ENCODE assay signal across 23 cellular contexts in the genomic region with DNA sequence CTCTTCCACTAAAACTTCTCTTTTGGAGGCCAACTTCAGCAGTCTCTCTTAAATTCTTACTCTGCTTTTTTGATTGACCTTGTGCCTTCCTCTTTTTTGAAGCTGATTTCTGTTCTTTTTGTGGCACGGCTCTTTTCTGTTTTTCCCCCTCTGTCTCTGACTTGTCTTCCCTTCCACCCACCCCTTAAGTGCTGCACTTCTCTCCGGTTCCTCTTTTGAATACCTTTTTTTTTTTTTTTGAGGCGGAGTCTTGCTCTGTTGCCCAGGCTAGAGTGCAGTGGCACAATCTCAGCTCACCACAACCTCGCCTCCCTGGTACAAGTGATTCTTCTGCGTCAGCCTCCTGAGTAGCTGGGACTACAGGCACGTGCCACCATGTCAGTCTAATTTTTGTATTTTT.
DNase-seq lines count a peak whose midpoint lies in the region; ATAC-seq and TF ChIP-seq lines count a peak whose summit lies in the region.
"Had no signal": no experiment of that assay in that cellular context is flagged by ENCODE, and none has a peak within 500 bp of the region (broad histone marks: within the 10 kb centered on the region; RNA-seq: fewer than 3 reads in every experiment).

No MANE protein-coding gene starts in this region.

- H3K4me3 Mint-ChIP-seq in stimulated activated naive B cell treated with anti-CD40 and anti-IgM and Interleukin-4, amounts not matched to agents 10 μg/mL and 1 μg/mL and 100 μg/mL, for 72 hours, result peak overlapping the region; percentile 30 to 57
- H3K4me3 Mint-ChIP-seq: activated CD4-positive, alpha-beta T cell treated with anti-CD3 and anti-CD28 coated beads, Interleukin-2, amount 10 ng/mL, durations not matched to agents 24 days and 14 days; activated naive CD8-positive, alpha-beta T cell; activated T-helper 17 cell treated with anti-CD3 and anti-CD28 coated beads, Interleukin-2, amount 50 U/mL, for 72 hours; T-cell had no signal

- no peaks in the 10 kb centered on the region for H3K36me3 ChIP-seq in right atrium auricular region
- H3K36me3 ChIP-seq: BE2C, MG63, neutrophil had no signal

- peaks cover 10 to 14% of the 10 kb centered on the region in 2 donors for H3K4me1 Mint-ChIP-seq in stimulated activated naive B cell treated with anti-CD40 and anti-IgM and Interleukin-4, amounts not matched to agents 10 μg/mL and 1 μg/mL and 100 μg/mL, for 72 hours
- H3K4me1 Mint-ChIP-seq: activated CD4-positive, alpha-beta T cell treated with anti-CD3 and anti-CD28 coated beads, Interleukin-2, amount 10 ng/mL, durations not matched to agents 24 days and 14 days; activated T-helper 17 cell treated with anti-CD3 and anti-CD28 coated beads, Interleukin-2, amount 50 U/mL, for 72 hours had no signal

- intact Hi-C loops in Right ventricle myocardium superior (cut with DNase I), result no loop called here

- no peaks in the 10 kb centered on the region for H3K4me1 ChIP-seq in right atrium auricular region
- H3K4me1 ChIP-seq: BE2C, Caco-2 had no signal

- TF ChIP-seq CTCF in right atrium auricular region (IDR thresholded peaks at IDR 0.05), result no peak

- H3K4me3 ChIP-seq in right atrium auricular region, result no peak overlapping the region
- H3K4me3 ChIP-seq: MG63 had no signal

- no peak overlapping the region for H3K27ac ChIP-seq in right atrium auricular region
- H3K27ac ChIP-seq: neutrophil had no signal

- DNase-seq in Right ventricle myocardium superior (no peak), right atrium auricular region (ENCODE audit: low spot score) (no peak), NOMO-1 (lab: John Stamatoyannopoulos, UW; ENCODE audit: unreplicated experiment in 2 of 2) (peak; percentile 78 to 84), globus pallidus (ENCODE audit: low spot score) (peak; percentile 51), NCI-H2171 treated with DMSO at 0.1 percent for 48 hours (lab: John Stamatoyannopoulos, UW) (no peak)
- DNase-seq in stimulated activated naive B cell treated with anti-CD40 and anti-IgM and Interleukin-4, amounts not matched to agents 10 μg/mL and 1 μg/mL and 100 μg/mL, for 72 hours, result peak; percentile 29
- DNase-seq: 8988T; activated CD4-positive, alpha-beta T cell treated with anti-CD3 and anti-CD28 coated beads, Interleukin-2, amount 10 ng/mL, durations not matched to agents 24 days and 14 days; BE2C; Caco-2; head of caudate nucleus; MG63; NCI-H2029; NCI-H510A; retina; substantia nigra; T-cell had no signal

- peaks cover 2 to 4% of the 10 kb centered on the region in 2 donors for H3K9me3 Mint-ChIP-seq in stimulated activated naive B cell treated with anti-CD40 and anti-IgM and Interleukin-4, amounts not matched to agents 10 μg/mL and 1 μg/mL and 100 μg/mL, for 72 hours
- H3K9me3 Mint-ChIP-seq: activated CD4-positive, alpha-beta T cell treated with anti-CD3 and anti-CD28 coated beads, Interleukin-2, amount 10 ng/mL, durations not matched to agents 24 days and 14 days had no signal

- H3K27me3 Mint-ChIP-seq in stimulated activated naive B cell treated with anti-CD40 and anti-IgM and Interleukin-4, amounts not matched to agents 10 μg/mL and 1 μg/mL and 100 μg/mL, for 72 hours, result peaks cover 15 to 17% of the 10 kb centered on the region in 2 donors
- H3K27me3 Mint-ChIP-seq: activated CD4-positive, alpha-beta T cell treated with anti-CD3 and anti-CD28 coated beads, Interleukin-2, amount 10 ng/mL, durations not matched to agents 24 days and 14 days had no signal

- H3K27me3 ChIP-seq in right atrium auricular region, result no peaks in the 10 kb centered on the region
- H3K27me3 ChIP-seq: BE2C, MG63, neutrophil had no signal

- peaks cover 0 to 3% of the 10 kb centered on the region in 2 donors for H3K36me3 Mint-ChIP-seq in stimulated activated naive B cell treated with anti-CD40 and anti-IgM and Interleukin-4, amounts not matched to agents 10 μg/mL and 1 μg/mL and 100 μg/mL, for 72 hours
- H3K36me3 Mint-ChIP-seq: activated naive CD8-positive, alpha-beta T cell; T-cell had no signal

- ATAC-seq in Right ventricle myocardium superior (ENCODE audit: poor library complexity) (peak; percentile 56), GM19328 (IDR thresholded peaks at IDR 0.05; ENCODE audit: unreplicated experiment) (no peak), GM21737 (IDR thresholded peaks at IDR 0.05; ENCODE audit: unreplicated experiment) (no peak)
- peak; percentile 95 to 96 for ATAC-seq in stimulated activated naive B cell treated with anti-CD40 and anti-IgM and Interleukin-4, amounts not matched to agents 10 μg/mL and 1 μg/mL and 100 μg/mL, for 72 hours (replicated peaks)
- ATAC-seq: activated T-helper 17 cell treated with anti-CD3 and anti-CD28 coated beads, Interleukin-2, amount 50 U/mL, for 72 hours; HCT116; T-cell had no signal

- no peaks in the 10 kb centered on the region for H3K9me3 ChIP-seq in right atrium auricular region
- H3K9me3 ChIP-seq: Caco-2, MG63, neutrophil had no signal

- peak overlapping the region; percentile 66 for H3K27ac Mint-ChIP-seq in stimulated activated naive B cell treated with anti-CD40 and anti-IgM and Interleukin-4, amounts not matched to agents 10 μg/mL and 1 μg/mL and 100 μg/mL, for 72 hours
- H3K27ac Mint-ChIP-seq: activated CD4-positive, alpha-beta T cell treated with anti-CD3 and anti-CD28 coated beads, Interleukin-2, amount 10 ng/mL, durations not matched to agents 24 days and 14 days; activated naive CD8-positive, alpha-beta T cell; activated T-helper 17 cell treated with anti-CD3 and anti-CD28 coated beads, Interleukin-2, amount 50 U/mL, for 72 hours; T-cell had no signal

Comparison
In these comparisons a context has a peak if more than half of its experiments do, and no peak if none do; other contexts are left out.
1. ATAC-seq: peak in Right ventricle myocardium superior (single experiment) and stimulated activated naive B cell treated with anti-CD40 and anti-IgM and Interleukin-4, amounts not matched to agents 10 μg/mL and 1 μg/mL and 100 μg/mL, for 72 hours (2 of 2); none in GM19328 (single experiment) and GM21737 (single experiment).
2. DNase-seq: peak in NOMO-1 (2 of 2), globus pallidus (single experiment) and stimulated activated naive B cell treated with anti-CD40 and anti-IgM and Interleukin-4, amounts not matched to agents 10 μg/mL and 1 μg/mL and 100 μg/mL, for 72 hours (single experiment); none in Right ventricle myocardium superior (single experiment), right atrium auricular region (single experiment) and NCI-H2171 treated with DMSO at 0.1 percent for 48 hours (single experiment).